ENCODE assay signal across 11 cellular contexts in the genomic region with DNA sequence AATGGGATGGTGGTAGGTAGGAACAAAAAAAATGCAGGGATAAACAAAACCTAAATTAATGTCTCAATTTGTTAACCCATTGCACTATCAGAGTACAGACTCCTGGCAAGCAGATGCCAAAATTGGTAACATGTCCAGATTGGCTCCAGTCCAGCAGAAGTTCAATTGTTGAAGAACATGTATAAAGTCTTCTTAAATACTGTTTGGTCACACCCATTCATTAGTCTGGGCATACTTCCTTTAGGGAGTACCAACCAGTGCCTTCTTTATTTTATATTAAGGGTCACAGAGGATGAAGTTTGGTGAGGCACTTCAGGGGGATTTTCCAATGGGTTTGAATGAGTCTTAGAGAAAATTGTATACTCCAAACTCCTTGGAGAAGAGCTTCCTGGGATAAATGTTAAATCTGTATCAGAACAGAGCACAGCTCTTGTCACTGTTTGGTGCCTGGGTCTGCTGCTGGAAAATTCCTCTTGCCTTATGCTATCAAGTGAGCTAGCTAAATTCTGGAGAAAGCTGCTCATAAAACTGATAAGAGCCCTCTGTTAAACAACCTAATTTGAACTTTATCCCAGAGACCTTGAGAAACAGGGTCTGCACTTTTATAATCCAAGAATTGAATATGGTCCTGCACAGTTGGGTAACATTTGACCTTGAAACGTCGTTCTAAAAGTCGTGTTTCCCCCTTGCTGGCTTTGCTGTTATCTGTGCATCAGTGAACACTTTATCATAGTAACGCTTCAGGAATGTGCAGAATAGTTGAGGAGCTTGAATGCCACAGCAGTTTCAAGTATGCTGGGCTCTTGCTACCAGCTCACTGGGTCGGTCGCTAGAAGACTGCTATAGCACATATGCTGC.
DNase-seq lines count a peak whose midpoint lies in the region; ATAC-seq, FAIRE-seq and TF ChIP-seq lines count a peak whose summit lies in the region.
"Had no signal": no experiment of that assay in that cellular context is flagged by ENCODE, and none has a peak within 500 bp of the region (broad histone marks: within the 10 kb centered on the region; RNA-seq: fewer than 3 reads in every experiment).

No MANE protein-coding gene starts in this region.

- CTCF ChIA-PET in A549 (lab: Yijun Ruan, JAX): interaction anchor here (1.1 to 1.3 kb wide), 2 partner anchors 334 to 339 kb away, joined by 3 read pairs; partner anchors contain the start of gene CITED2

- no peak for TF ChIP-seq EP300 in A549 (IDR thresholded peaks at IDR 0.05)

- no peak for TF ChIP-seq CTCF in A549 (IDR thresholded peaks at IDR 0.05)
- TF ChIP-seq CTCF in cardiac fibroblast (IDR thresholded peaks at IDR 0.05; ENCODE audit: low read depth, low read length): no peak

- 0 out of 3 replicates have a peak, but pooled peaks cover 7% of the 10 kb centered on the region for H3K9me3 ChIP-seq in A549

- ATAC-seq in A549: peak; percentile 77 to 89; a peak in 5 of 6 replicates
- ATAC-seq in GM19023 (IDR thresholded peaks at IDR 0.05; ENCODE audit: unreplicated experiment): no peak

- peak; percentile 12 to 44 for DNase-seq in A549 (ENCODE audit: low read depth in 1 of 2, low spot score in 1 of 2)
- DNase-seq in HT1080 (ENCODE audit: low read depth): peak; percentile 68
- DNase-seq in cardiac fibroblast (ENCODE audit: low read depth in 2 of 2): peak; percentile 81 to 89
- peak; percentile 7 to 76 for DNase-seq in lung microvascular endothelial cell (ENCODE audit: low read depth in 2 of 2)
- no peak for DNase-seq in NCI-H2081 (lab: John Stamatoyannopoulos, UW)
- DNase-seq in DMS153 treated with DMSO at 0.1 percent for 48 hours (lab: John Stamatoyannopoulos, UW; ENCODE audit: unreplicated experiment): no peak
- no peak for DNase-seq in GM19238 (ENCODE audit: insufficient read length, low spot score)
- DNase-seq: anterior cingulate cortex, C1 segment of cervical spinal cord, NCI-H1694 had no signal

- H3K4me3 ChIP-seq in A549: no peak overlapping the region
- no peak overlapping the region for H3K4me3 ChIP-seq in cardiac fibroblast (replicated peaks in 1 of 2; ENCODE audit: low read depth in 2 of 2, low read length in 2 of 2)

- no peak for TF ChIP-seq POLR2A in A549 (IDR thresholded peaks at IDR 0.05; ENCODE audit: low read length)

- no peak for FAIRE-seq in A549 (lab: Jason Lieb, UNC)

- peak overlapping the region; percentile 25 to 30; a peak in 5 of 6 replicates for H3K27ac ChIP-seq in A549

- H3K4me1 ChIP-seq in A549: peaks cover 19% of the 10 kb centered on the region

- H3K4me2 ChIP-seq in A549: peak overlapping the region; percentile 43

- 8% methylated on average over 6 of the region's 6 CpGs for WGBS in A549 (ENCODE audit: missing lambda C conversion rate)

- 0 out of 5 replicates have a peak, but pooled peaks of 1 of the 2 experiments have one; percentile 5 for TF ChIP-seq RAD21 in A549 (conservative IDR thresholded peaks at IDR 0.05 in 1 of 2, IDR thresholded peaks at IDR 0.05 in 1 of 2)

- POLR2A ChIA-PET in A549 (lab: Yijun Ruan, JAX): interaction anchor here (1.4 kb wide), 1 partner anchor 333 kb away, joined by 17 read pairs; the partner anchor contains the start of gene CITED2

TF ChIP-seq in A549, 52 proteins besides CTCF, POLR2A, EP300 and RAD21:
- no peak for TF ChIP-seq FOXS1 (CRISPR knock-in tag; IDR thresholded peaks at IDR 0.05)
- no peak for TF ChIP-seq HOXB13 (CRISPR knock-in tag; IDR thresholded peaks at IDR 0.05; ENCODE audit: low read depth)
- TF ChIP-seq GATA3 (IDR thresholded peaks at IDR 0.05; ENCODE audit: borderline replicate concordance): peak; percentile 91
- TF ChIP-seq FOSL2 (IDR thresholded peaks at IDR 0.05): no peak
- peak; percentile 22; the same call in 1 of the 2 replicates for TF ChIP-seq FOSL2 (CRISPR knock-in tag; IDR thresholded peaks at IDR 0.05)
- no peak for TF ChIP-seq PHF8 (IDR thresholded peaks at IDR 0.05; ENCODE audit: borderline replicate concordance, low read depth)
- TF ChIP-seq JUNB (IDR thresholded peaks at IDR 0.05): no peak
- TF ChIP-seq HOXB5 (CRISPR knock-in tag; IDR thresholded peaks at IDR 0.05): no peak
- no peak for TF ChIP-seq JUN (IDR thresholded peaks at IDR 0.05)
- TF ChIP-seq, protein P1, sequence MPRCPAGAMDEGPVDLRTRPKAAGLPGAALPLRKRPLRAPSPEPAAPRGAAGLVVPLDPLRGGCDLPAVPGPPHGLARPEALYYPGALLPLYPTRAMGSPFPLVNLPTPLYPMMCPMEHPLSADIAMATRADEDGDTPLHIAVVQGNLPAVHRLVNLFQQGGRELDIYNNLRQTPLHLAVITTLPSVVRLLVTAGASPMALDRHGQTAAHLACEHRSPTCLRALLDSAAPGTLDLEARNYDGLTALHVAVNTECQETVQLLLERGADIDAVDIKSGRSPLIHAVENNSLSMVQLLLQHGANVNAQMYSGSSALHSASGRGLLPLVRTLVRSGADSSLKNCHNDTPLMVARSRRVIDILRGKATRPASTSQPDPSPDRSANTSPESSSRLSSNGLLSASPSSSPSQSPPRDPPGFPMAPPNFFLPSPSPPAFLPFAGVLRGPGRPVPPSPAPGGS (IDR thresholded peaks at IDR 0.05): no peak
- no peak for TF ChIP-seq CHD2 (IDR thresholded peaks at IDR 0.05; ENCODE audit: low read length, partially characterized antibody)
- no peak for TF ChIP-seq EHMT2 (IDR thresholded peaks at IDR 0.05; ENCODE audit: low read depth)
- TF ChIP-seq ZC3H11A (IDR thresholded peaks at IDR 0.05): no peak
- no peak for TF ChIP-seq CBX2 (IDR thresholded peaks at IDR 0.05; ENCODE audit: borderline replicate concordance, low read depth)
- no peak for TF ChIP-seq RCOR1 (IDR thresholded peaks at IDR 0.05; ENCODE audit: low read depth, low read length)
- TF ChIP-seq CEBPB (IDR thresholded peaks at IDR 0.05): peak in 1 of 2 experiments; percentile 38; a peak in 1 of 4 replicates
- TF ChIP-seq CBX8 (IDR thresholded peaks at IDR 0.05): no peak
- TF ChIP-seq CHD4 (IDR thresholded peaks at IDR 0.05; ENCODE audit: borderline replicate concordance): no peak
- 0 out of 2 replicates have a peak, but pooled peaks have one; percentile 13 for TF ChIP-seq ESRRA (IDR thresholded peaks at IDR 0.05; ENCODE audit: borderline replicate concordance, low read length)

Comparison
In these comparisons a context has a peak if more than half of its experiments do, and no peak if none do; other contexts are left out.
1. DNase-seq: peak in A549 (2 of 2), HT1080 (single experiment), cardiac fibroblast (2 of 2) and lung microvascular endothelial cell (2 of 2); none in NCI-H2081 (0 of 2), DMS153 treated with DMSO at 0.1 percent for 48 hours (single experiment) and GM19238 (single experiment).